25 cellular contexts compared by ENCODE assay signal in genomic region chr4:101042847-101043246, GRCh38.
"Had no signal": no experiment of that assay in that cellular context is flagged by ENCODE, and none has a peak within 500 bp of the region (broad histone marks: within the 10 kb centered on the region; RNA-seq: fewer than 3 reads in every experiment).

No MANE protein-coding gene starts in this region.

- H3K27me3 Mint-ChIP-seq: memory B cell; naive B cell; natural killer cell treated with Interleukin-12 subunit alpha and Interleukin-12 subunit beta and Interleukin-15 and Interleukin-18, amount 100 ng/mL, for 72 hours; progenitor cell of endocrine pancreas; stimulated activated memory B cell treated with anti-CD40 and anti-IgM and Interleukin-4, amounts not matched to agents 10 μg/mL and 1 μg/mL and 100 μg/mL, for 72 hours; stimulated activated naive CD8-positive, alpha-beta T cell treated with anti-CD3 and anti-CD28 coated beads, Interleukin-15, Interleukin-2, amounts not matched to agents 100 ng/mL and 50 ng/mL, for 24 hours had no signal

- H3K4me1 Mint-ChIP-seq: memory B cell; neural crest cell; stimulated activated memory B cell treated with anti-CD40 and anti-IgM and Interleukin-4, amounts not matched to agents 10 μg/mL and 1 μg/mL and 100 μg/mL, for 72 hours had no signal

- H3K9me3 ChIP-seq: gastroesophageal sphincter, heart right ventricle, neutrophil, pancreas, sigmoid colon, thoracic aorta, tibial nerve, upper lobe of left lung had no signal

- H3K4me1 ChIP-seq: foreskin keratinocyte, pancreas, sigmoid colon, tibial nerve had no signal

- DNase-seq: dorsolateral prefrontal cortex; effector CD4-positive, alpha-beta T cell; foreskin keratinocyte; heart right ventricle; hippocampal formation; left colon; naive B cell; pancreas; sigmoid colon; stimulated activated CD4-positive, alpha-beta T cell treated with anti-CD3 and anti-CD28 coated beads, Interleukin-4, amount 100 ng/mL, for 4 hours; upper lobe of left lung had no signal

- H3K36me3 ChIP-seq: pancreas, thoracic aorta had no signal

- ATAC-seq: foreskin keratinocyte; gastroesophageal sphincter; left colon; natural killer cell treated with Interleukin-12 subunit alpha and Interleukin-12 subunit beta and Interleukin-15 and Interleukin-18, amount 100 ng/mL, for 72 hours; pancreas; stimulated activated memory B cell treated with anti-CD40 and anti-IgM and Interleukin-4, amounts not matched to agents 10 μg/mL and 1 μg/mL and 100 μg/mL, for 72 hours had no signal

- H3K27ac Mint-ChIP-seq: natural killer cell treated with Interleukin-12 subunit alpha and Interleukin-12 subunit beta and Interleukin-15 and Interleukin-18, amount 100 ng/mL, for 72 hours; progenitor cell of endocrine pancreas; stimulated activated memory B cell treated with anti-CD40 and anti-IgM and Interleukin-4, amounts not matched to agents 10 μg/mL and 1 μg/mL and 100 μg/mL, for 72 hours; stimulated activated naive CD8-positive, alpha-beta T cell treated with anti-CD3 and anti-CD28 coated beads, Interleukin-15, Interleukin-2, amounts not matched to agents 100 ng/mL and 50 ng/mL, for 24 hours had no signal

- H3K27me3 ChIP-seq: dorsolateral prefrontal cortex, foreskin keratinocyte, gastroesophageal sphincter, heart right ventricle, neutrophil, pancreas, sigmoid colon, tibial nerve, upper lobe of left lung had no signal

- FAIRE-seq: colon, islet of Langerhans, pancreas, urothelium cell line had no signal

- H3K4me3 ChIP-seq: dorsolateral prefrontal cortex, gastroesophageal sphincter, heart right ventricle, lung, pancreas, sigmoid colon, thoracic aorta, tibial nerve, upper lobe of left lung had no signal

- H3K27ac ChIP-seq: dorsolateral prefrontal cortex, foreskin keratinocyte, gastroesophageal sphincter, heart right ventricle, neutrophil, pancreas, sigmoid colon, thoracic aorta, tibial nerve, upper lobe of left lung had no signal

- H3K9me3 Mint-ChIP-seq: memory B cell; naive B cell; natural killer cell treated with Interleukin-12 subunit alpha and Interleukin-12 subunit beta and Interleukin-15 and Interleukin-18, amount 100 ng/mL, for 72 hours; neural crest cell; stimulated activated memory B cell treated with anti-CD40 and anti-IgM and Interleukin-4, amounts not matched to agents 10 μg/mL and 1 μg/mL and 100 μg/mL, for 72 hours; stimulated activated naive CD8-positive, alpha-beta T cell treated with anti-CD3 and anti-CD28 coated beads, Interleukin-15, Interleukin-2, amounts not matched to agents 100 ng/mL and 50 ng/mL, for 24 hours had no signal

- H3K4me3 Mint-ChIP-seq: memory B cell; naive B cell; natural killer cell treated with Interleukin-12 subunit alpha and Interleukin-12 subunit beta and Interleukin-15 and Interleukin-18, amount 100 ng/mL, for 72 hours; neural crest cell; stimulated activated memory B cell treated with anti-CD40 and anti-IgM and Interleukin-4, amounts not matched to agents 10 μg/mL and 1 μg/mL and 100 μg/mL, for 72 hours; stimulated activated naive CD8-positive, alpha-beta T cell treated with anti-CD3 and anti-CD28 coated beads, Interleukin-15, Interleukin-2, amounts not matched to agents 100 ng/mL and 50 ng/mL, for 24 hours had no signal
